Comparison of ENCODE assay signal across 8 cellular contexts in genomic region chr6:95577317-95578105, GRCh38. TPM values are rescaled to one million over a fixed set of nuclear protein-coding genes. Genes with fewer than 3 reads are reported as not detected.
DNase-seq lines count a peak whose midpoint lies in the region; ATAC-seq, FAIRE-seq and TF ChIP-seq lines count a peak whose summit lies in the region.

Gene MANEA, plus strand, starts transcription at chr6:95577535. Its CDS starts 8,905 bp downstream, at chr6:95586440.

- H3F3A ChIP-seq in OCI-LY1 (ENCODE audit: insufficient read depth, low read length), result 0 out of 2 replicates have a peak, but pooled peaks cover 5% of the 10 kb centered on the region

- peak; percentile 77 for TF ChIP-seq POLR2A in endothelial cell of umbilical vein (IDR thresholded peaks at IDR 0.05; ENCODE audit: low read depth, low read length)

- H3K9me3 ChIP-seq in HUES6 (ENCODE audit: control insufficient read depth, insufficient read depth, low read depth, low read length) (peaks cover under 1% of the 10 kb centered on the region; the same call in 1 of the 2 replicates), OCI-LY1 (ENCODE audit: low read length) (no peaks in the 10 kb centered on the region), endothelial cell of umbilical vein (replicated peaks; ENCODE audit: control insufficient read depth, insufficient read depth, low read length) (no peaks in the 10 kb centered on the region)

- H3K4me3 ChIP-seq in HUES6 (ENCODE audit: low read depth, low read length) (peak within 1 kb of the TSS; percentile 82), OCI-LY1 (ENCODE audit: low read depth, low read length, poor library complexity, severe bottlenecking) (peak within 1 kb of the TSS; percentile 78), endothelial cell of umbilical vein (replicated peaks in 1 of 3; ENCODE audit: insufficient read depth in 1 of 3, low read depth in 1 of 3, low read length in 3 of 3) (peak within 1 kb of the TSS; percentile 57 to 100 (median 98))

- peak; percentile 80 for FAIRE-seq in endothelial cell of umbilical vein (lab: Jason Lieb, UNC)

- dilution Hi-C loops in endothelial cell of umbilical vein (cut with MboI; ENCODE audit: extremely low pct_ligation_motif_present, low sequenced_read_pairs), result no loop called here

- peak within 1 kb of the TSS; percentile 78 for H3K27ac ChIP-seq in HUES6 (ENCODE audit: low read depth, low read length)
- peak within 1 kb of the TSS; percentile 97 for H3K27ac ChIP-seq in OCI-LY1 (ENCODE audit: low read depth, low read length, poor library complexity, severe bottlenecking)
- H3K27ac ChIP-seq in endothelial cell of umbilical vein (ENCODE audit: insufficient read depth, low read depth, low read length), result peak within 1 kb of the TSS; percentile 86

- DNase-seq in D341Med (ENCODE audit: low spot score) (peak; percentile 91), endothelial cell of umbilical vein (ENCODE audit: low read depth, low spot score) (peak; percentile 84), middle frontal gyrus (ENCODE audit: extremely low spot score, low spot score) (peak; percentile 66)
- DNase-seq in activated CD8-positive, alpha-beta memory T cell treated with anti-CD3 and anti-CD28 coated beads, Interleukin-2, amount 50 U/mL, for 4 hours, result peak; percentile 74
- DNase-seq in stimulated activated CD8-positive, alpha-beta memory T cell treated with anti-CD3 and anti-CD28 coated beads, Interleukin-2, amount 100 ng/mL, for 1 hour (ENCODE audit: low read depth in 2 of 2), result peak; percentile 54 to 71

- H4K20me1 ChIP-seq in OCI-LY1 (ENCODE audit: insufficient read depth, low read length) (no peaks in the 10 kb centered on the region), endothelial cell of umbilical vein (replicated peaks; ENCODE audit: control insufficient read depth, extremely low read depth, insufficient read depth, low read length) (no peaks in the 10 kb centered on the region)

- POLR2A ChIA-PET in endothelial cell of umbilical vein (lab: Charles Lee), result no interaction called here

- peak within 1 kb of the TSS; percentile 87 for H3K9ac ChIP-seq in HUES6 (ENCODE audit: low read length)
- H3K9ac ChIP-seq in OCI-LY1 (ENCODE audit: low read length), result peak within 1 kb of the TSS; percentile 94
- H3K9ac ChIP-seq in endothelial cell of umbilical vein (replicated peaks; ENCODE audit: extremely low read depth, insufficient read depth, low read length), result peak within 1 kb of the TSS; percentile 89

- H3K4me1 ChIP-seq in HUES6 (ENCODE audit: control insufficient read depth, insufficient read depth, low read length), result peaks cover 9% of the 10 kb centered on the region
- peaks cover 31% of the 10 kb centered on the region for H3K4me1 ChIP-seq in OCI-LY1 (ENCODE audit: insufficient read depth, low read length, severe bottlenecking)
- H3K4me1 ChIP-seq in endothelial cell of umbilical vein (ENCODE audit: control insufficient read depth, extremely low read depth, insufficient read depth, low read length), result peaks cover 30% of the 10 kb centered on the region

- peak; percentile 71 for ATAC-seq in GM21447 (IDR thresholded peaks at IDR 0.05; ENCODE audit: unreplicated experiment)

- TF ChIP-seq CTCF in OCI-LY1 (IDR thresholded peaks at IDR 0.05; ENCODE audit: low read length), result no peak
- peak in 1 of 2 donors; percentile 0 for TF ChIP-seq CTCF in endothelial cell of umbilical vein (IDR thresholded peaks at IDR 0.05; ENCODE audit: extremely low read depth in 1 of 2, insufficient read depth in 1 of 2, low read depth in 1 of 2, low read length in 2 of 2)

- no peaks in the 10 kb centered on the region for H3K9me2 ChIP-seq in OCI-LY1 (ENCODE audit: low read depth, low read length)

- BruUV-seq in endothelial cell of umbilical vein (replicated peaks; lab: Mats Ljungman, UMichigan), result no TSS peak

- H3K27me3 ChIP-seq in HUES6 (ENCODE audit: control insufficient read depth, insufficient read depth, low read length) (no peaks in the 10 kb centered on the region), OCI-LY1 (ENCODE audit: insufficient read depth, low read length) (no peaks in the 10 kb centered on the region), endothelial cell of umbilical vein (ENCODE audit: control insufficient read depth in 2 of 2, insufficient read depth in 2 of 2, low read length in 2 of 2) (no peaks in the 10 kb centered on the region)

- CTCF ChIA-PET in endothelial cell of umbilical vein (lab: Charles Lee), result interaction anchor here (1.4 kb wide), 2 partner anchors 9 to 12 kb away, joined by 3 to 5 read pairs; no protein-coding TSS in a partner anchor

- H2AFZ ChIP-seq in OCI-LY1 (ENCODE audit: low read length), result peak within 1 kb of the TSS; percentile 7
- H2AFZ ChIP-seq in endothelial cell of umbilical vein (ENCODE audit: low read depth, low read length), result peak within 1 kb of the TSS; percentile 96

- intact Hi-C loops in endothelial cell of umbilical vein (cut with micrococcal nuclease), result loop anchor here (1.0 to 2.0 kb wide), 3 partner anchors 24 to 945 kb away; no protein-coding TSS in a partner anchor

- H3K9me1 ChIP-seq in endothelial cell of umbilical vein (replicated peaks; ENCODE audit: control insufficient read depth, extremely low read depth, insufficient read depth, low read length), result no peaks in the 10 kb centered on the region

- H3K79me2 ChIP-seq in OCI-LY1 (ENCODE audit: insufficient read depth, low read length) (peaks cover 58% of the 10 kb centered on the region), endothelial cell of umbilical vein (ENCODE audit: control insufficient read depth, insufficient read depth, low read length) (peaks cover 30% of the 10 kb centered on the region)

- H3K36me3 ChIP-seq in HUES6 (ENCODE audit: control insufficient read depth, insufficient read depth, low read length) (peaks cover under 1% of the 10 kb centered on the region; the same call in 1 of the 2 replicates), OCI-LY1 (ENCODE audit: insufficient read depth, low read length) (peaks cover 3% of the 10 kb centered on the region; the same call in 1 of the 2 replicates), endothelial cell of umbilical vein (ENCODE audit: control insufficient read depth in 2 of 2, extremely low read depth in 1 of 2, insufficient read depth in 2 of 2, low read length in 2 of 2) (no peaks in the 10 kb centered on the region)

- H3K4me2 ChIP-seq in OCI-LY1 (ENCODE audit: low read length), result peak within 1 kb of the TSS; percentile 73
- H3K4me2 ChIP-seq in endothelial cell of umbilical vein (ENCODE audit: insufficient read depth, low read length), result peak within 1 kb of the TSS; percentile 98

TF ChIP-seq in endothelial cell of umbilical vein, 7 proteins besides CTCF, POLR2A, EP300 and RAD21:
- TF ChIP-seq POLR2AphosphoS5 (IDR thresholded peaks at IDR 0.05; ENCODE audit: insufficient read depth, low read depth, low read length) (peak; percentile 79), GATA2 (IDR thresholded peaks at IDR 0.05; ENCODE audit: insufficient read depth, insufficient read length, low read depth, low read length) (no peak)

RNA-seq across cellular contexts. Expression of gene MANEA, which starts in this region (rescaled TPM):
- 17.7 and 18.5 TPM in 2 replicates for total RNA-seq in endothelial cell of umbilical vein
- polyA plus RNA-seq in endothelial cell of umbilical vein, result 4.0 and 5.2 TPM in 2 replicates
- 5.0 and 6.1 TPM in 2 replicates for polyA plus RNA-seq in endothelial cell of umbilical vein (2011; cell fraction: cytosol; rRNA removed)
- polyA plus RNA-seq in endothelial cell of umbilical vein (2011; cell fraction: nucleus; rRNA removed), result 4.2 and 5.5 TPM in 2 replicates
- 6.3 and 12.0 TPM in 2 replicates for polyA plus RNA-seq in endothelial cell of umbilical vein (2012)
- 4.9 and 6.2 TPM in 2 replicates for polyA minus RNA-seq in endothelial cell of umbilical vein
- polyA minus RNA-seq in endothelial cell of umbilical vein (2011; cell fraction: cytosol; rRNA and poly(A)+ RNA removed), result 3.8 TPM
- polyA minus RNA-seq in endothelial cell of umbilical vein (2011; cell fraction: nucleus; rRNA and poly(A)+ RNA removed), result 2.8 and 7.5 TPM in 2 replicates

Comparison
In these comparisons a context has a peak if more than half of its experiments do, and no peak if none do; other contexts are left out.
1. Peak in every context shown above with its lines: DNase-seq, ATAC-seq, H3K4me3 ChIP-seq and H3K27ac ChIP-seq.